In genomic region chr15:84772031-84772430, GRCh38 we compare ENCODE assay signal across 25 cellular contexts. TPM values are rescaled to one million over a fixed set of nuclear protein-coding genes. Genes with fewer than 3 reads are reported as not detected.
DNase-seq lines count a peak whose midpoint lies in the region; ATAC-seq and TF ChIP-seq lines count a peak whose summit lies in the region.
"Had no signal": no experiment of that assay in that cellular context is flagged by ENCODE, and none has a peak within 500 bp of the region (broad histone marks: within the 10 kb centered on the region; RNA-seq: fewer than 3 reads in every experiment).

No MANE protein-coding gene starts in this region.

- H3K27ac ChIP-seq in HL-60 (replicated peaks) = peak overlapping the region; percentile 23
- H3K27ac ChIP-seq: ovary, tibial artery had no signal

- no peak for TF ChIP-seq CTCF in HL-60 (IDR thresholded peaks at IDR 0.05; ENCODE audit: insufficient read depth, low read length)

- H3K4me3 Mint-ChIP-seq in immature natural killer cell = no peak overlapping the region
- H3K4me3 Mint-ChIP-seq in stimulated activated effector memory CD8-positive, alpha-beta T cell treated with anti-CD3 and anti-CD28 coated beads, Interleukin-12 subunit alpha, Interleukin-12 subunit beta, amount 100 ng/mL, for 72 hours = no peak overlapping the region
- H3K4me3 Mint-ChIP-seq: activated CD4-positive, alpha-beta T cell treated with anti-CD3 and anti-CD28 coated beads for 36 hours; activated naive CD8-positive, alpha-beta T cell treated with anti-CD3 and anti-CD28 coated beads, Interleukin-2, amount 10 ng/mL, durations not matched to agents 7 days and 5 days; activated T-cell treated with anti-CD3 and anti-CD28 coated beads, Interleukin-2, amount 50 U/mL, for 72 hours; memory B cell; stimulated activated naive CD8-positive, alpha-beta T cell treated with anti-CD3 and anti-CD28 coated beads, Interleukin-15, amount 100 ng/mL, for 72 hours had no signal

- DNase-seq in activated CD8-positive, alpha-beta memory T cell treated with anti-CD3 and anti-CD28 coated beads, Interleukin-2, amount 50 U/mL, for 48 hours = peak; percentile 8
- DNase-seq in activated CD8-positive, alpha-beta memory T cell treated with anti-CD3 and anti-CD28 coated beads, Interleukin-2, amount 50 U/mL, for 4 hours = no peak
- DNase-seq in HL-60 (ENCODE audit: low read depth in 1 of 2, low spot score in 1 of 2) (no peak), immature natural killer cell (no peak)
- DNase-seq in stimulated activated effector memory CD8-positive, alpha-beta T cell treated with anti-CD3 and anti-CD28 coated beads, Interleukin-12 subunit alpha, Interleukin-12 subunit beta, amount 100 ng/mL, for 72 hours (ENCODE audit: low spot score in 2 of 2) = no peak
- DNase-seq: activated CD4-positive, alpha-beta T cell treated with anti-CD3 and anti-CD28 coated beads for 36 hours; activated naive CD8-positive, alpha-beta T cell treated with anti-CD3 and anti-CD28 coated beads, Interleukin-2, amount 10 ng/mL, durations not matched to agents 7 days and 5 days; activated T-cell treated with anti-CD3 and anti-CD28 coated beads, Interleukin-2, amount 50 U/mL, for 72 hours; cerebellar nuclear complex; erythroblast; HCEC 1CT; heart left ventricle; NCI-H1105; NCI-H2081; NCI-H345; NCI-H774; ovary; right cardiac atrium; RPMI8226; stimulated activated naive CD8-positive, alpha-beta T cell treated with anti-CD3 and anti-CD28 coated beads, Interleukin-15, amount 100 ng/mL, for 72 hours; tibial artery had no signal

- H3K27me3 Mint-ChIP-seq in immature natural killer cell (ENCODE audit: low read depth in 3 of 3) = no peaks in the 10 kb centered on the region
- H3K27me3 Mint-ChIP-seq: activated CD4-positive, alpha-beta T cell treated with anti-CD3 and anti-CD28 coated beads for 36 hours; activated naive CD8-positive, alpha-beta T cell treated with anti-CD3 and anti-CD28 coated beads, Interleukin-2, amount 10 ng/mL, durations not matched to agents 7 days and 5 days; memory B cell; stimulated activated naive CD8-positive, alpha-beta T cell treated with anti-CD3 and anti-CD28 coated beads, Interleukin-15, amount 100 ng/mL, for 72 hours had no signal

- H3K36me3 Mint-ChIP-seq in immature natural killer cell = peaks cover 4 to 15% (median 6%) of the 10 kb centered on the region in 3 donors
- H3K36me3 Mint-ChIP-seq in stimulated activated effector memory CD8-positive, alpha-beta T cell treated with anti-CD3 and anti-CD28 coated beads, Interleukin-12 subunit alpha, Interleukin-12 subunit beta, amount 100 ng/mL, for 72 hours = peaks cover 72% of the 10 kb centered on the region

- no peaks in the 10 kb centered on the region for H3K9me3 Mint-ChIP-seq in immature natural killer cell
- H3K9me3 Mint-ChIP-seq in stimulated activated effector memory CD8-positive, alpha-beta T cell treated with anti-CD3 and anti-CD28 coated beads, Interleukin-12 subunit alpha, Interleukin-12 subunit beta, amount 100 ng/mL, for 72 hours = no peaks in the 10 kb centered on the region
- H3K9me3 Mint-ChIP-seq: activated naive CD8-positive, alpha-beta T cell treated with anti-CD3 and anti-CD28 coated beads, Interleukin-2, amount 10 ng/mL, durations not matched to agents 7 days and 5 days; activated T-cell treated with anti-CD3 and anti-CD28 coated beads, Interleukin-2, amount 50 U/mL, for 72 hours; memory B cell; stimulated activated naive CD8-positive, alpha-beta T cell treated with anti-CD3 and anti-CD28 coated beads, Interleukin-15, amount 100 ng/mL, for 72 hours had no signal

- no peaks in the 10 kb centered on the region for H3K27me3 ChIP-seq in HL-60 (ENCODE audit: insufficient read depth, poor library complexity, severe bottlenecking)
- H3K27me3 ChIP-seq: heart left ventricle, ovary, tibial artery had no signal

- ATAC-seq in stimulated activated effector memory CD8-positive, alpha-beta T cell treated with anti-CD3 and anti-CD28 coated beads, Interleukin-12 subunit alpha, Interleukin-12 subunit beta, amount 100 ng/mL, for 72 hours = no peak
- ATAC-seq in HG02973 (IDR thresholded peaks at IDR 0.05; ENCODE audit: unreplicated experiment) (no peak), HG02884 (IDR thresholded peaks at IDR 0.05; ENCODE audit: unreplicated experiment) (no peak), HG02678 (IDR thresholded peaks at IDR 0.05; ENCODE audit: unreplicated experiment) (no peak)
- ATAC-seq: activated CD4-positive, alpha-beta T cell treated with anti-CD3 and anti-CD28 coated beads for 36 hours; activated T-cell treated with anti-CD3 and anti-CD28 coated beads, Interleukin-2, amount 50 U/mL, for 72 hours; heart left ventricle; right cardiac atrium; stimulated activated naive CD8-positive, alpha-beta T cell treated with anti-CD3 and anti-CD28 coated beads, Interleukin-15, amount 100 ng/mL, for 72 hours had no signal

- no peak overlapping the region for H3K4me3 ChIP-seq in HL-60 (replicated peaks; ENCODE audit: insufficient read depth, low read length)
- H3K4me3 ChIP-seq: heart left ventricle, ovary, tibial artery had no signal

- peaks cover 44 to 64% of the 10 kb centered on the region in 2 donors for H3K4me1 Mint-ChIP-seq in immature natural killer cell
- peaks cover 44% of the 10 kb centered on the region for H3K4me1 Mint-ChIP-seq in stimulated activated effector memory CD8-positive, alpha-beta T cell treated with anti-CD3 and anti-CD28 coated beads, Interleukin-12 subunit alpha, Interleukin-12 subunit beta, amount 100 ng/mL, for 72 hours

- peak overlapping the region in 5 of 6 donors; percentile 8 to 81 (median 56) for H3K27ac Mint-ChIP-seq in immature natural killer cell
- H3K27ac Mint-ChIP-seq in stimulated activated effector memory CD8-positive, alpha-beta T cell treated with anti-CD3 and anti-CD28 coated beads, Interleukin-12 subunit alpha, Interleukin-12 subunit beta, amount 100 ng/mL, for 72 hours = peak overlapping the region; percentile 51
- H3K27ac Mint-ChIP-seq: activated naive CD8-positive, alpha-beta T cell treated with anti-CD3 and anti-CD28 coated beads, Interleukin-2, amount 10 ng/mL, durations not matched to agents 7 days and 5 days; activated T-cell treated with anti-CD3 and anti-CD28 coated beads, Interleukin-2, amount 50 U/mL, for 72 hours; memory B cell had no signal

RNA-seq across cellular contexts. Expression of gene ZNF592, which starts 23.6 kb away (rescaled TPM):
- polyA plus RNA-seq in immature natural killer cell = 1 to 10 TPM; 2.1 to 10.0 (median 2.4) TPM

RNA-seq across cellular contexts. Expression of gene ALPK3, which starts 45.1 kb away (rescaled TPM):
- polyA plus RNA-seq in immature natural killer cell = not detected

RNA-seq across cellular contexts. Expression of gene SEC11A, which starts 56.1 kb away (rescaled TPM):
- 100 to 1,000 TPM; 173 to 210 (median 188) TPM for polyA plus RNA-seq in immature natural killer cell
